Comparison of ENCODE assay signal across 8 cellular contexts in the genomic region with DNA sequence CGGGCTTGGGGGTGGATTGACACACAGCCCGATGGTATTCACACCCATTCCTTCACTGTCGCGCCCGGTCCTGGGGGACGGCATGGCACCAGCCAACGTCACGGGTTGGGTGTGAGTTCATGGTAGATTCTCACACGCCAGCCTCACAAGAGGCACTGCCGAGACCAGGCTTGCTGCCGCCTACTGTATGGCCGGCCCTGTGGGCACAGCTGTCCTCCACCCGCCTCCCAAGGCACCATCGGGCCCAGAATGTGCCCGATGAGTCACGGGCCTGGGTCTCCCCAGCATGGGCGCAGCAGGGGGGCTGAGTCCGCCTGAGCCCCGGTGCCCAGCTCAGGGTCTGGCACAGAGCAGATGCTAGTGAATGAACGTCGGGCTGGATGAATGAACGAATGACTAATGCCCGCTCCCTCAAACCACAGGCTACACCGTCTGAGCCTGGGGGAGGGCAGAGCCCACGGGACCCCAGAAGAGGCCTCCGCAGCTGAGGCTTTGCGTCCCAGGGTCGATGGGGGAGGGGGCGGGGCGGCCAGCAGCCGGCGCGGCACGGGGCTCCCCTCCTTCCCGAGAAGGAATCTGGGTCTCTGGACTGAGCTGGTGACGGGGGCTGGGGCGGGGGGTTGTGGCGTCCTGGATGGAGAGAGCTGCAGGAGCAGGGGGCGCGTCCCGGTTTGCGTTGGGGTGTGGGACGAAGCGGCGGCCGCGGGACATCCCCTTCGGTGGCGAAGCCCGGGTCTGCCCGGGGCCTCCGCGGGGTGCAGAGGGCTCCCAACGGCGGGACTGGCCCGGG. TPM values are rescaled to one million over a fixed set of nuclear protein-coding genes. Genes with fewer than 3 reads are reported as not detected.
A peak's percentile ranks its signal among the peaks of the same experiment; 100 is the strongest.
DNase-seq lines count a peak whose midpoint lies in the region; FAIRE-seq and TF ChIP-seq lines count a peak whose summit lies in the region.

No MANE protein-coding gene starts in this region.

- no peaks in the 10 kb centered on the region for H3K36me3 ChIP-seq in neural progenitor cell

- H3K27ac ChIP-seq in neural progenitor cell, result no peak overlapping the region

- no peak overlapping the region for H3K9ac ChIP-seq in neural progenitor cell

- H3K27me3 ChIP-seq in neural progenitor cell, result peaks cover 45% of the 10 kb centered on the region

- H2AFZ ChIP-seq in neural progenitor cell (replicated peaks), result peak overlapping the region; percentile 5

- TF ChIP-seq POLR2A in H54 (IDR thresholded peaks at IDR 0.05; ENCODE audit: low read depth, low read length), result no peak

- H3K4me3 Mint-ChIP-seq in neural progenitor cell, result peak overlapping the region; percentile 83

- peak; percentile 86 for DNase-seq in H54 (ENCODE audit: insufficient read length, low spot score)
- peak; percentile 16 for DNase-seq in T1000 (lab: John Stamatoyannopoulos, UW)
- DNase-seq in fibroblast of peridontal ligament (ENCODE audit: extremely low read depth), result peak; percentile 21
- DNase-seq in neural progenitor cell (ENCODE audit: low spot score), result peak; percentile 74
- no peak for DNase-seq in NCI-H146 (lab: John Stamatoyannopoulos, UW)
- DNase-seq in activated effector memory CD4-positive, alpha-beta T cell treated with anti-CD3 and anti-CD28 coated beads, Interleukin-2, amount 50 U/mL, for 16 hours, result no peak
- DNase-seq in DMS114 treated with DMSO at 0.1 percent for 48 hours (lab: John Stamatoyannopoulos, UW; ENCODE audit: unreplicated experiment), result no peak
- no peak for DNase-seq in stimulated activated naive CD4-positive, alpha-beta T cell (lab: John Stamatoyannopoulos, UW)

- no peak for TF ChIP-seq CTCF in neural progenitor cell (IDR thresholded peaks at IDR 0.05)

- no peaks in the 10 kb centered on the region for H3K36me3 Mint-ChIP-seq in neural progenitor cell

- H3K27me3 Mint-ChIP-seq in neural progenitor cell (ENCODE audit: insufficient read depth, low read depth), result peaks cover 35% of the 10 kb centered on the region

- H3K79me2 ChIP-seq in neural progenitor cell (ENCODE audit: low read depth), result no peaks in the 10 kb centered on the region

- peaks cover 19% of the 10 kb centered on the region for H3K4me1 ChIP-seq in neural progenitor cell

- peak overlapping the region; percentile 74 for H3K4me2 ChIP-seq in neural progenitor cell

- H3K4me3 ChIP-seq in neural progenitor cell, result peak overlapping the region; percentile 69

- no peaks in the 10 kb centered on the region for H3K9me3 Mint-ChIP-seq in neural progenitor cell

- H4K20me1 ChIP-seq in neural progenitor cell (ENCODE audit: low read depth), result no peaks in the 10 kb centered on the region

- peaks cover 16% of the 10 kb centered on the region for H3F3A ChIP-seq in neural progenitor cell (ENCODE audit: low read depth)

- FAIRE-seq in H54 (lab: Jason Lieb, UNC), result peak; percentile 36

- H3K27ac Mint-ChIP-seq in neural progenitor cell, result no peak overlapping the region

- H3K4me1 Mint-ChIP-seq in neural progenitor cell, result peaks cover 19% of the 10 kb centered on the region

- no peaks in the 10 kb centered on the region for H3K9me3 ChIP-seq in neural progenitor cell (ENCODE audit: low read depth)

RNA-seq across cellular contexts. Expression of a gene that starts 0.8 kb away (rescaled TPM):
- total RNA-seq in neural progenitor cell (ENCODE audit: low replicate concordance), result 2.8 and 5.0 TPM in 2 replicates

Comparison
In these comparisons a context has a peak if more than half of its experiments do, and no peak if none do; other contexts are left out.
1. DNase-seq: peak in H54 (single experiment), T1000 (single experiment), fibroblast of peridontal ligament (single experiment) and neural progenitor cell (single experiment); none in NCI-H146 (single experiment), activated effector memory CD4-positive, alpha-beta T cell treated with anti-CD3 and anti-CD28 coated beads, Interleukin-2, amount 50 U/mL, for 16 hours (single experiment), DMS114 treated with DMSO at 0.1 percent for 48 hours (single experiment) and stimulated activated naive CD4-positive, alpha-beta T cell (0 of 6).